Comparison of ENCODE assay signal across 4 cellular contexts in the genomic region with DNA sequence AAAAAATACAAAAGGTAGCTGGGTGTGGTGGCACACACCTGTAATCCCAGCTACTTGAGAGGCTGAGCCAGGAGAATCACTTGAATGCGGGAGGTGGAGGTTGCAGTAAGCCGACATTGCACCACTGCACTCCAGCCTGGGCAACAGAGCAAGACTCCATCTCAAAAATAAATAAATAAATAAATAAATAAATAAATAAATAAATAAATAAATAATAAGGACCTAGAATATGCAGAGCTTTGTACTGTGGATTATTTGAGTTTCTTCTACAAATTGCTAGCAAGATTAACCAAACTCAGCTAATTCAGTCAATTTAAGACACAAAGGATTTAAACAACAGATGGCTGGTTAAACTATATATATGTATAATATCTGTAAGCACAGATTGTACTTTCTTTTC.
DNase-seq lines count a peak whose midpoint lies in the region; ATAC-seq, FAIRE-seq and TF ChIP-seq lines count a peak whose summit lies in the region.
"Not testable (repeated sequence)": the region's sequence is repeated elsewhere in the genome, so short reads cannot be mapped to it uniquely, and the experiment has no call there.

No MANE protein-coding gene starts in this region.

- FAIRE-seq in A549 (lab: Jason Lieb, UNC), result not testable (repeated sequence)

- not testable (repeated sequence) for H4K20me1 ChIP-seq in BLaER1; BLaER1 treated with 17β-estradiol and CSF1 and Interleukin-3, amounts not matched to agents 10 nM and 100 nM

- POLR2A ChIA-PET in A549 (lab: Yijun Ruan, JAX); HEK293 (lab: Yijun Ruan, JAX): not testable (repeated sequence)

- H3K9me3 ChIP-seq in A549; BLaER1; BLaER1 treated with 17β-estradiol and CSF1 and Interleukin-3, amounts not matched to agents 10 nM and 100 nM (replicated peaks in 1 of 11); HEK293 (ENCODE audit: control insufficient read depth, insufficient read depth, low read depth, low read length): not testable (repeated sequence)

- WGBS in A549 (ENCODE audit: missing lambda C conversion rate), result 89% methylated on average over 2 of the region's 2 CpGs

- H3K27ac ChIP-seq in A549; HEK293 (ENCODE audit: extremely low read depth, low read depth, low read length): not testable (repeated sequence)
- H3K27ac ChIP-seq in BLaER1, result peak overlapping the region; percentile 24; the same call in 1 of the 2 replicates
- peak overlapping the region in 3 of 11 experiments; percentile 49 to 57 (median 49); a peak in 3 of 22 replicates for H3K27ac ChIP-seq in BLaER1 treated with 17β-estradiol and CSF1 and Interleukin-3, amounts not matched to agents 10 nM and 100 nM

- not testable (repeated sequence) for H3K4me2 ChIP-seq in A549
- H3K4me2 ChIP-seq in BLaER1, result peak overlapping the region; percentile 73
- H3K4me2 ChIP-seq in BLaER1 treated with 17β-estradiol and CSF1 and Interleukin-3, amounts not matched to agents 10 nM and 100 nM, result peak overlapping the region; percentile 14 to 79 (median 59); a peak in 19 of 22 replicates

- H3K27me3 ChIP-seq in BLaER1; BLaER1 treated with 17β-estradiol and CSF1 and Interleukin-3, amounts not matched to agents 10 nM and 100 nM: not testable (repeated sequence)

- H3K9ac ChIP-seq in BLaER1; BLaER1 treated with 17β-estradiol and CSF1 and Interleukin-3, amounts not matched to agents 10 nM and 100 nM: not testable (repeated sequence)

- not testable (repeated sequence) for TF ChIP-seq EP300 in A549 (IDR thresholded peaks at IDR 0.05)

- not testable (repeated sequence) for H3K4me1 ChIP-seq in A549; HEK293 (ENCODE audit: control insufficient read depth, insufficient read depth, low read length)
- H3K4me1 ChIP-seq in BLaER1, result peaks cover 38% of the 10 kb centered on the region
- peaks cover 15 to 36% (median 23%) of the 10 kb centered on the region in 10 experiments for H3K4me1 ChIP-seq in BLaER1 treated with 17β-estradiol and CSF1 and Interleukin-3, amounts not matched to agents 10 nM and 100 nM

- ATAC-seq in A549, result not testable (repeated sequence)

- not testable (repeated sequence) for TF ChIP-seq POLR2A in A549 (IDR thresholded peaks at IDR 0.05; ENCODE audit: low read length)

- not testable (repeated sequence) for H3K4me3 ChIP-seq in A549; HEK293 (ENCODE audit: low read depth, low read length)
- H3K4me3 ChIP-seq in BLaER1, result peak overlapping the region; percentile 39; the same call in 1 of the 2 replicates
- H3K4me3 ChIP-seq in BLaER1 treated with 17β-estradiol and CSF1 and Interleukin-3, amounts not matched to agents 10 nM and 100 nM, result 0 out of 20 replicates have a peak overlapping the region, but pooled peaks of 2 of the 10 experiments have one; percentile 9 to 14

- not testable (repeated sequence) for DNase-seq in A549 (ENCODE audit: low read depth in 1 of 2, low spot score in 1 of 2)

- not testable (repeated sequence) for TF ChIP-seq CTCF in A549 (IDR thresholded peaks at IDR 0.05); HEK293 (tag by site-specific recombination; IDR thresholded peaks at IDR 0.05)

- CTCF ChIA-PET in A549 (lab: Yijun Ruan, JAX); HEK293 (lab: Yijun Ruan, JAX): not testable (repeated sequence)

- H3K36me3 ChIP-seq in BLaER1; BLaER1 treated with 17β-estradiol and CSF1 and Interleukin-3, amounts not matched to agents 10 nM and 100 nM; HEK293 (ENCODE audit: control insufficient read depth in 2 of 2, insufficient read depth in 1 of 2, low read length in 2 of 2): not testable (repeated sequence)

- not testable (repeated sequence) for TF ChIP-seq RAD21 in A549 (conservative IDR thresholded peaks at IDR 0.05 in 1 of 2, IDR thresholded peaks at IDR 0.05 in 1 of 2)

TF ChIP-seq in A549, 52 proteins besides CTCF, POLR2A, EP300 and RAD21:
- TF ChIP-seq ZC3H11A (IDR thresholded peaks at IDR 0.05), result peak; percentile 61

TF ChIP-seq in HEK293, 187 proteins besides CTCF, POLR2A, EP300 and RAD21:
- TF ChIP-seq ZBTB8A (tag by site-specific recombination; IDR thresholded peaks at IDR 0.05) (peak; percentile 46; the same call in 1 of the 2 replicates), ZNF654 (tag by site-specific recombination; IDR thresholded peaks at IDR 0.05; ENCODE audit: low read depth) (0 out of 2 replicates have a peak, but pooled peaks have one; percentile 10), ZNF394 (tag by site-specific recombination; IDR thresholded peaks at IDR 0.05; ENCODE audit: borderline replicate concordance) (peak; percentile 63; the same call in 1 of the 2 replicates), ZNF426 (tag by site-specific recombination; IDR thresholded peaks at IDR 0.05) (peak; percentile 58), ZNF555 (tag by site-specific recombination; conservative IDR thresholded peaks at IDR 0.05) (peak; percentile 45), ZNF623 (tag by site-specific recombination; IDR thresholded peaks at IDR 0.05) (peak; percentile 39)
- TF ChIP-seq, protein P1, sequence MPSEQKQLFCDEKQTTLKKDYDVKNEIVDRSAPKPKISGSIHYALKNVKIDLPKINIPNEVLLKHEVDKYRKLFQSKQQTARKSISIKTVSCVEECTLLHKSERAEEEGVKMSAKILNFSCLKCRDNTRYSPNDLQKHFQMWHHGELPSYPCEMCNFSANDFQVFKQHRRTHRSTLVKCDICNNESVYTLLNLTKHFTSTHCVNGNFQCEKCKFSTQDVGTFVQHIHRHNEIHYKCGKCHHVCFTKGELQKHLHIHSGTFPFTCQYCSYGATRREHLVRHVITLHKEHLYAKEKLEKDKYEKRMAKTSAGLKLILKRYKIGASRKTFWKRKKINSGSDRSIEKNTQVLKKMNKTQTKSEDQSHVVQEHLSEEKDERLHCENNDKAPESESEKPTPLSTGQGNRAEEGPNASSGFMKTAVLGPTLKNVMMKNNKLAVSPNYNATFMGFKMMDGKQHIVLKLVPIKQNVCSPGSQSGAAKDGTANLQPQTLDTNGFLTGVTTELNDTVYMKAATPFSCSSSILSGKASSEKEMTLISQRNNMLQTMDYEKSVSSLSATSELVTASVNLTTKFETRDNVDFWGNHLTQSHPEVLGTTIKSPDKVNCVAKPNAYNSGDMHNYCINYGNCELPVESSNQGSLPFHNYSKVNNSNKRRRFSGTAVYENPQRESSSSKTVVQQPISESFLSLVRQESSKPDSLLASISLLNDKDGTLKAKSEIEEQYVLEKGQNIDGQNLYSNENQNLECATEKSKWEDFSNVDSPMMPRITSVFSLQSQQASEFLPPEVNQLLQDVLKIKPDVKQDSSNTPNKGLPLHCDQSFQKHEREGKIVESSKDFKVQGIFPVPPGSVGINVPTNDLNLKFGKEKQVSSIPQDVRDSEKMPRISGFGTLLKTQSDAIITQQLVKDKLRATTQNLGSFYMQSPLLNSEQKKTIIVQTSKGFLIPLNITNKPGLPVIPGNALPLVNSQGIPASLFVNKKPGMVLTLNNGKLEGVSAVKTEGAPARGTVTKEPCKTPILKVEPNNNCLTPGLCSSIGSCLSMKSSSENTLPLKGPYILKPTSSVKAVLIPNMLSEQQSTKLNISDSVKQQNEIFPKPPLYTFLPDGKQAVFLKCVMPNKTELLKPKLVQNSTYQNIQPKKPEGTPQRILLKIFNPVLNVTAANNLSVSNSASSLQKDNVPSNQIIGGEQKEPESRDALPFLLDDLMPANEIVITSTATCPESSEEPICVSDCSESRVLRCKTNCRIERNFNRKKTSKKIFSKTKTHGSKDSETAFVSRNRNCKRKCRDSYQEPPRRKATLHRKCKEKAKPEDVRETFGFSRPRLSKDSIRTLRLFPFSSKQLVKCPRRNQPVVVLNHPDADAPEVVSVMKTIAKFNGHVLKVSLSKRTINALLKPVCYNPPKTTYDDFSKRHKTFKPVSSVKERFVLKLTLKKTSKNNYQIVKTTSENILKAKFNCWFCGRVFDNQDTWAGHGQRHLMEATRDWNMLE (tag by site-specific recombination; conservative IDR thresholded peaks at IDR 0.05; ENCODE audit: low read depth), result peak; percentile 66
- TF ChIP-seq, protein P2, sequence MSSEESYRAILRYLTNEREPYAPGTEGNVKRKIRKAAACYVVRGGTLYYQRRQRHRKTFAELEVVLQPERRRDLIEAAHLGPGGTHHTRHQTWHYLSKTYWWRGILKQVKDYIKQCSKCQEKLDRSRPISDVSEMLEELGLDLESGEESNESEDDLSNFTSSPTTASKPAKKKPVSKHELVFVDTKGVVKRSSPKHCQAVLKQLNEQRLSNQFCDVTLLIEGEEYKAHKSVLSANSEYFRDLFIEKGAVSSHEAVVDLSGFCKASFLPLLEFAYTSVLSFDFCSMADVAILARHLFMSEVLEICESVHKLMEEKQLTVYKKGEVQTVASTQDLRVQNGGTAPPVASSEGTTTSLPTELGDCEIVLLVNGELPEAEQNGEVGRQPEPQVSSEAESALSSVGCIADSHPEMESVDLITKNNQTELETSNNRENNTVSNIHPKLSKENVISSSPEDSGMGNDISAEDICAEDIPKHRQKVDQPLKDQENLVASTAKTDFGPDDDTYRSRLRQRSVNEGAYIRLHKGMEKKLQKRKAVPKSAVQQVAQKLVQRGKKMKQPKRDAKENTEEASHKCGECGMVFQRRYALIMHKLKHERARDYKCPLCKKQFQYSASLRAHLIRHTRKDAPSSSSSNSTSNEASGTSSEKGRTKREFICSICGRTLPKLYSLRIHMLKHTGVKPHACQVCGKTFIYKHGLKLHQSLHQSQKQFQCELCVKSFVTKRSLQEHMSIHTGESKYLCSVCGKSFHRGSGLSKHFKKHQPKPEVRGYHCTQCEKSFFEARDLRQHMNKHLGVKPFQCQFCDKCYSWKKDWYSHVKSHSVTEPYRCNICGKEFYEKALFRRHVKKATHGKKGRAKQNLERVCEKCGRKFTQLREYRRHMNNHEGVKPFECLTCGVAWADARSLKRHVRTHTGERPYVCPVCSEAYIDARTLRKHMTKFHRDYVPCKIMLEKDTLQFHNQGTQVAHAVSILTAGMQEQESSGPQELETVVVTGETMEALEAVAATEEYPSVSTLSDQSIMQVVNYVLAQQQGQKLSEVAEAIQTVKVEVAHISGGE (tag by site-specific recombination; conservative IDR thresholded peaks at IDR 0.05; ENCODE audit: low read depth), result peak; percentile 56
